Comparison of ENCODE assay signal across 7 cellular contexts in the genomic region with DNA sequence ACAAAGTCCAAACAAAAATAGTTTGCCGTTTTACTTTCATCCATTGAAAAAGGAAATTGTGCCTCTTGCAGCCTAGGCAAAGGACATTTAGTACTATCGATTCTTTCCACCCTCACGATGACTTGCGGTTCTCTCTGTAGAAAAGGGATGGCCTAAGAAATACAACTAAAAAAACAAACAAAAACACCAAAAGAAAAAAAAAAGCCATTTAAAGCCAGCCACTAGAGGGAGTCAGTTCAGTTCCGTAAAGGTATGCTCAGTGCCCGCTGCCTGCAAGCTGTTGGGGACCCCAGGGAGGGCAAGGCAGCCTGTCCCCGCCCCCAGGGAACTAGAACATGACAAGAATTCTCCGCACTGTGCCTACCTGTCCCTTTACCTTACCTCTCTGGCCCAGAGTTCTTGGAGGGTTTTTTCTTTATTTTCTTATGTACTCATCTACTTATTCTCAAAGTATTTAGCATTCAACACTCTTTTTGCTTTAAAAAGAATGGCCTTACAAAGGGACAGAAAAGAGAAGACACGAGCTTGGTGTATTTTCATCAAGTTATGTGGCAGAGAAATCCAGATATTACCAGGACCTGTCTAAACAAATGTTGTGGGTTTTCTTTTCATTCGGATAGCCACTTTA. TPM values are rescaled to one million over a fixed set of nuclear protein-coding genes. Genes with fewer than 3 reads are reported as not detected.
DNase-seq lines count a peak whose midpoint lies in the region; ATAC-seq and TF ChIP-seq lines count a peak whose summit lies in the region.

No MANE protein-coding gene starts in this region.

- H3K27me3 ChIP-seq in Peyer's patch = no peaks in the 10 kb centered on the region

- no peak for TF ChIP-seq POLR2A in Peyer's patch (IDR thresholded peaks at IDR 0.05)

- POLR2A ChIA-PET in activated naive CD8-positive, alpha-beta T cell treated with anti-CD3 and anti-CD28 coated beads, Interleukin-2, amount 10 ng/mL, durations not matched to agents 7 days and 5 days (lab: Charles Lee) = no interaction called here

- H3K27ac ChIP-seq in Peyer's patch = no peak overlapping the region

- H3K4me1 Mint-ChIP-seq in activated naive CD8-positive, alpha-beta T cell treated with anti-CD3 and anti-CD28 coated beads, Interleukin-2, amount 10 ng/mL, durations not matched to agents 7 days and 5 days = no peaks in the 10 kb centered on the region

- no peaks in the 10 kb centered on the region for H3K4me1 ChIP-seq in Peyer's patch

- H3K4me3 Mint-ChIP-seq in activated naive CD8-positive, alpha-beta T cell treated with anti-CD3 and anti-CD28 coated beads, Interleukin-2, amount 10 ng/mL, durations not matched to agents 7 days and 5 days = no peak overlapping the region

- TF ChIP-seq CTCF in HFF-Myc (IDR thresholded peaks at IDR 0.05; ENCODE audit: low read depth, low read length, missing control alignments) (peak; percentile 75), Peyer's patch (IDR thresholded peaks at IDR 0.05) (peak; percentile 23 to 84 (median 54))

- peaks cover 3% of the 10 kb centered on the region for H3K27me3 Mint-ChIP-seq in activated naive CD8-positive, alpha-beta T cell treated with anti-CD3 and anti-CD28 coated beads, Interleukin-2, amount 10 ng/mL, durations not matched to agents 7 days and 5 days

- H3K36me3 Mint-ChIP-seq in activated naive CD8-positive, alpha-beta T cell treated with anti-CD3 and anti-CD28 coated beads, Interleukin-2, amount 10 ng/mL, durations not matched to agents 7 days and 5 days = no peaks in the 10 kb centered on the region

- H3K4me3 ChIP-seq in HFF-Myc (replicated peaks; ENCODE audit: low read depth, low read length) (no peak overlapping the region), Peyer's patch (no peak overlapping the region)

- no peak overlapping the region for H3K27ac Mint-ChIP-seq in activated naive CD8-positive, alpha-beta T cell treated with anti-CD3 and anti-CD28 coated beads, Interleukin-2, amount 10 ng/mL, durations not matched to agents 7 days and 5 days

- no peaks in the 10 kb centered on the region for H3K9me3 ChIP-seq in Peyer's patch

- H3K36me3 ChIP-seq in Peyer's patch = no peaks in the 10 kb centered on the region

- peak; percentile 33 for ATAC-seq in activated naive CD8-positive, alpha-beta T cell treated with anti-CD3 and anti-CD28 coated beads, Interleukin-2, amount 10 ng/mL, durations not matched to agents 7 days and 5 days (ENCODE audit: low read depth)
- ATAC-seq in HG02642 (IDR thresholded peaks at IDR 0.05; ENCODE audit: poor library complexity, unreplicated experiment) = no peak

- DNase-seq in ELF-1 (ENCODE audit: low read depth, low spot score) (peak; percentile 80), HFF-Myc (ENCODE audit: extremely low read depth, low read depth) (peak; percentile 52), Peyer's patch (peak in 1 of 3 donors; percentile 25), hepatic stellate cell (ENCODE audit: low spot score) (peak; percentile 54)
- DNase-seq in activated naive CD8-positive, alpha-beta T cell treated with anti-CD3 and anti-CD28 coated beads, Interleukin-2, amount 10 ng/mL, durations not matched to agents 7 days and 5 days = no peak
- peak; percentile 7 for DNase-seq in stimulated activated CD4-positive, alpha-beta T cell treated with anti-CD3 and anti-CD28 coated beads, Interleukin-12 subunit alpha, Interleukin-12 subunit beta, amount 100 ng/mL, for 4 hours

- H3K9me3 Mint-ChIP-seq in activated naive CD8-positive, alpha-beta T cell treated with anti-CD3 and anti-CD28 coated beads, Interleukin-2, amount 10 ng/mL, durations not matched to agents 7 days and 5 days = no peaks in the 10 kb centered on the region

RNA-seq across cellular contexts. Expression of a gene that starts 29.9 kb away (rescaled TPM):
- 1 to 10 TPM in 3 of 4 donors, not detected in 1; 1.3 to 1.4 (median 1.3) TPM for total RNA-seq in Peyer's patch
- not detected for total RNA-seq in activated naive CD8-positive, alpha-beta T cell treated with anti-CD3 and anti-CD28 coated beads, Interleukin-2, amount 10 ng/mL, durations not matched to agents 7 days and 5 days
